ENCODE assay signal across 8 cellular contexts in genomic region chr6:33570806-33571636, GRCh38. TPM values are rescaled to one million over a fixed set of nuclear protein-coding genes. Genes with fewer than 3 reads are reported as not detected.
DNase-seq lines count a peak whose midpoint lies in the region; ATAC-seq, FAIRE-seq and TF ChIP-seq lines count a peak whose summit lies in the region.

No MANE protein-coding gene starts in this region.

- peaks cover 19% of the 10 kb centered on the region for H3K36me3 ChIP-seq in BJ (ENCODE audit: control insufficient read depth, insufficient read depth, low read length)
- peaks cover 0 to 18% (median 7%) of the 10 kb centered on the region in 4 donors for H3K36me3 ChIP-seq in right lobe of liver

- no peak for TF ChIP-seq POLR2A in right lobe of liver (IDR thresholded peaks at IDR 0.05)

- H3K9me3 ChIP-seq in right lobe of liver, result no peaks in the 10 kb centered on the region

- peak; percentile 97 for FAIRE-seq in GM19239 (lab: Jason Lieb, UNC)

- H3K4me3 ChIP-seq in BJ (ENCODE audit: low read depth, low read length) (peak overlapping the region; percentile 62), right lobe of liver (peak overlapping the region; percentile 69 to 73 (median 70))

- DNase-seq in BJ (ENCODE audit: low read depth) (no peak), GM19239 (ENCODE audit: insufficient read length, low spot score) (peak; percentile 95), NCI-H526 treated with DMSO at 0.1 percent for 48 hours (lab: John Stamatoyannopoulos, UW) (peak; percentile 56), dedifferentiated amniotic fluid mesenchymal stem cell (ENCODE audit: extremely low spot score) (peak; percentile 64), right lobe of liver (peak; percentile 83 to 86 (median 84))
- peak; percentile 90 for DNase-seq in activated CD4-positive, alpha-beta T cell treated with anti-CD3 and anti-CD28 coated beads, Interleukin-2, amount 50 U/mL, for 1 hour
- DNase-seq in stimulated activated CD4-positive, alpha-beta T cell treated with anti-CD3 and anti-CD28 coated beads, Interleukin-4, amount 100 ng/mL, for 4 hours, result peak; percentile 83 to 92

- ATAC-seq in HG03432 (IDR thresholded peaks at IDR 0.05; ENCODE audit: unreplicated experiment) (peak; percentile 79), right lobe of liver (peak; percentile 92 to 96 (median 96))

- intact Hi-C loops in right lobe of liver (cut with DNase I), result no loop called here

- H3K27me3 ChIP-seq in BJ (ENCODE audit: control insufficient read depth, insufficient read depth, low read length), result no peaks in the 10 kb centered on the region
- no peaks in the 10 kb centered on the region for H3K27me3 ChIP-seq in right lobe of liver

- H3K27ac ChIP-seq in right lobe of liver, result peak overlapping the region; percentile 66 to 70 (median 70)

- TF ChIP-seq CTCF in BJ (IDR thresholded peaks at IDR 0.05; ENCODE audit: insufficient read depth, low read depth, low read length) (no peak), right lobe of liver (IDR thresholded peaks at IDR 0.05) (no peak)

- CTCF ChIA-PET in BJ (lab: Yijun Ruan, JAX), result interaction anchor here (1.0 to 1.2 kb wide), 2 partner anchors 12 to 14 kb away, joined by 3 read pairs; no protein-coding TSS in a partner anchor

- POLR2A ChIA-PET in BJ (lab: Charles Lee), result no interaction called here

- H3K4me1 ChIP-seq in right lobe of liver, result no peaks in the 10 kb centered on the region

- WGBS in right lobe of liver (ENCODE audit: insufficient coverage, low coverage, low lambda C conversion rate, missing lambda C conversion rate), result 3% methylated on average over 16 of the region's 44 CpGs

RNA-seq across cellular contexts. Expression of gene BAK1, which starts 9.1 kb away (rescaled TPM):
- 16.6 and 24.5 TPM in 2 replicates for polyA plus RNA-seq in BJ (2011; rRNA removed)
- 17.8 and 25.4 TPM in 2 replicates for polyA minus RNA-seq in BJ (2011; rRNA and poly(A)+ RNA removed)
- 10 to 100 TPM in 2 of 6 experiments, 1 to 10 TPM in 4; 4.4 to 11.4 (median 6.5) TPM for total RNA-seq in right lobe of liver

RNA-seq across cellular contexts. Expression of gene ITPR3, which starts 50.1 kb away (rescaled TPM):
- 8.6 and 16.6 TPM in 2 replicates for polyA plus RNA-seq in BJ (2011; rRNA removed)
- 14.8 and 16.6 TPM in 2 replicates for polyA minus RNA-seq in BJ (2011; rRNA and poly(A)+ RNA removed)
- 1 to 10 TPM in 4 of 6 experiments, under 1 TPM in 2; 0.79 to 3.5 (median 1.6) TPM for total RNA-seq in right lobe of liver
